ENCODE assay signal across 1 cellular context in the genomic region with DNA sequence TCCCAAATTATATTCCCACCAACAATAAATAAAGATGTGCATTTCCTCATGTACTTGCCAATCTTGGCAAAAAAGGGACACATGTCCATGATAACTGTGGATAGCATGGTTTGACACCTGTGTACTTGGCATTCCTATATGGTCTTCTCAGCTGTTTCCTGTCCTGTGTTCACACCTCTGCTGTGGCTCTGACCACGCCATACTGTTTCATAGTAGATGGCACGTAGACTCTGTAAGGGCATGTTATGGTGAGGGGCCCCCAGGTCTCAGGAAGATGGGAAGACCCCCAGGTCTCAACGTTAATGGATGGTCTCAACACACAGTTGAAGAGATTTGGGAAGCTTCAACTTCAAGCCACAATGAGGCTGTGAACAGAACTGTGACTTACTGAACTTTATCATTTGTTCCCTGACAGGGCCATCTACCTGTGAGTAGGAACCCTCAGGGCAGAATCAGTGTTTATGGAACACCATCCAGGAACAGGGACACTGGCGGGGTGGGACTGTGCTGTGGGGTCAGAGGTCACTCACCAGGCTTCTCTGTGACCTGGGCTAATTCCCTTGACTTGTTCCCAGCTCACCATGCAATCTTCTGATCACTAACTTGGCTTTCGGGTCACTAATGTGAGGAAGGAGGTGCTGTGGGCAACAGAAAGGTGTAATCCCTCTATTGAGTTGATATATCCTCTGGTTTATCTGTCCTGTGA.
TF ChIP-seq lines count a peak whose summit lies in the region.

No MANE protein-coding gene starts in this region.

TF ChIP-seq in SK-N-SH, 30 proteins besides CTCF, POLR2A, EP300 and RAD21:
- TF ChIP-seq RXRA (IDR thresholded peaks at IDR 0.05; ENCODE audit: borderline replicate concordance, low read depth) (no peak), TAF1 (IDR thresholded peaks at IDR 0.05; ENCODE audit: borderline replicate concordance, low read depth, low read length) (no peak), MEF2A (IDR thresholded peaks at IDR 0.05; ENCODE audit: borderline replicate concordance, low read depth) (no peak), NRF1 (IDR thresholded peaks at IDR 0.05; ENCODE audit: low read depth, low read length) (no peak), TCF12 (IDR thresholded peaks at IDR 0.05) (no peak), YY1 (IDR thresholded peaks at IDR 0.05; ENCODE audit: low read depth) (no peak), EZH2phosphoT487 (IDR thresholded peaks at IDR 0.05; ENCODE audit: borderline replicate concordance, low read depth) (no peak), CHD2 (IDR thresholded peaks at IDR 0.05; ENCODE audit: low read length, partially characterized antibody) (no peak), POLR2AphosphoS5 (IDR thresholded peaks at IDR 0.05; ENCODE audit: low read depth, low read length) (no peak), RCOR1 (IDR thresholded peaks at IDR 0.05; ENCODE audit: low read length) (no peak)
- TF ChIP-seq, protein P1, sequence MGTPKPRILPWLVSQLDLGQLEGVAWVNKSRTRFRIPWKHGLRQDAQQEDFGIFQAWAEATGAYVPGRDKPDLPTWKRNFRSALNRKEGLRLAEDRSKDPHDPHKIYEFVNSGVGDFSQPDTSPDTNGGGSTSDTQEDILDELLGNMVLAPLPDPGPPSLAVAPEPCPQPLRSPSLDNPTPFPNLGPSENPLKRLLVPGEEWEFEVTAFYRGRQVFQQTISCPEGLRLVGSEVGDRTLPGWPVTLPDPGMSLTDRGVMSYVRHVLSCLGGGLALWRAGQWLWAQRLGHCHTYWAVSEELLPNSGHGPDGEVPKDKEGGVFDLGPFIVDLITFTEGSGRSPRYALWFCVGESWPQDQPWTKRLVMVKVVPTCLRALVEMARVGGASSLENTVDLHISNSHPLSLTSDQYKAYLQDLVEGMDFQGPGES (IDR thresholded peaks at IDR 0.05; ENCODE audit: low read depth, low read length) = no peak
- TF ChIP-seq, protein P2, sequence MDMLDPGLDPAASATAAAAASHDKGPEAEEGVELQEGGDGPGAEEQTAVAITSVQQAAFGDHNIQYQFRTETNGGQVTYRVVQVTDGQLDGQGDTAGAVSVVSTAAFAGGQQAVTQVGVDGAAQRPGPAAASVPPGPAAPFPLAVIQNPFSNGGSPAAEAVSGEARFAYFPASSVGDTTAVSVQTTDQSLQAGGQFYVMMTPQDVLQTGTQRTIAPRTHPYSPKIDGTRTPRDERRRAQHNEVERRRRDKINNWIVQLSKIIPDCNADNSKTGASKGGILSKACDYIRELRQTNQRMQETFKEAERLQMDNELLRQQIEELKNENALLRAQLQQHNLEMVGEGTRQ (IDR thresholded peaks at IDR 0.05; ENCODE audit: borderline replicate concordance, low read depth, low read length) = no peak
- TF ChIP-seq, protein P3, sequence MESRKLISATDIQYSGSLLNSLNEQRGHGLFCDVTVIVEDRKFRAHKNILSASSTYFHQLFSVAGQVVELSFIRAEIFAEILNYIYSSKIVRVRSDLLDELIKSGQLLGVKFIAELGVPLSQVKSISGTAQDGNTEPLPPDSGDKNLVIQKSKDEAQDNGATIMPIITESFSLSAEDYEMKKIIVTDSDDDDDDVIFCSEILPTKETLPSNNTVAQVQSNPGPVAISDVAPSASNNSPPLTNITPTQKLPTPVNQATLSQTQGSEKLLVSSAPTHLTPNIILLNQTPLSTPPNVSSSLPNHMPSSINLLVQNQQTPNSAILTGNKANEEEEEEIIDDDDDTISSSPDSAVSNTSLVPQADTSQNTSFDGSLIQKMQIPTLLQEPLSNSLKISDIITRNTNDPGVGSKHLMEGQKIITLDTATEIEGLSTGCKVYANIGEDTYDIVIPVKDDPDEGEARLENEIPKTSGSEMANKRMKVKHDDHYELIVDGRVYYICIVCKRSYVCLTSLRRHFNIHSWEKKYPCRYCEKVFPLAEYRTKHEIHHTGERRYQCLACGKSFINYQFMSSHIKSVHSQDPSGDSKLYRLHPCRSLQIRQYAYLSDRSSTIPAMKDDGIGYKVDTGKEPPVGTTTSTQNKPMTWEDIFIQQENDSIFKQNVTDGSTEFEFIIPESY (IDR thresholded peaks at IDR 0.05; ENCODE audit: borderline replicate concordance, low read depth) = no peak
- TF ChIP-seq, protein P4, sequence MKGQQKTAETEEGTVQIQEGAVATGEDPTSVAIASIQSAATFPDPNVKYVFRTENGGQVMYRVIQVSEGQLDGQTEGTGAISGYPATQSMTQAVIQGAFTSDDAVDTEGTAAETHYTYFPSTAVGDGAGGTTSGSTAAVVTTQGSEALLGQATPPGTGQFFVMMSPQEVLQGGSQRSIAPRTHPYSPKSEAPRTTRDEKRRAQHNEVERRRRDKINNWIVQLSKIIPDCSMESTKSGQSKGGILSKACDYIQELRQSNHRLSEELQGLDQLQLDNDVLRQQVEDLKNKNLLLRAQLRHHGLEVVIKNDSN (IDR thresholded peaks at IDR 0.05; ENCODE audit: borderline replicate concordance, low read depth) = no peak
- TF ChIP-seq, protein P5, sequence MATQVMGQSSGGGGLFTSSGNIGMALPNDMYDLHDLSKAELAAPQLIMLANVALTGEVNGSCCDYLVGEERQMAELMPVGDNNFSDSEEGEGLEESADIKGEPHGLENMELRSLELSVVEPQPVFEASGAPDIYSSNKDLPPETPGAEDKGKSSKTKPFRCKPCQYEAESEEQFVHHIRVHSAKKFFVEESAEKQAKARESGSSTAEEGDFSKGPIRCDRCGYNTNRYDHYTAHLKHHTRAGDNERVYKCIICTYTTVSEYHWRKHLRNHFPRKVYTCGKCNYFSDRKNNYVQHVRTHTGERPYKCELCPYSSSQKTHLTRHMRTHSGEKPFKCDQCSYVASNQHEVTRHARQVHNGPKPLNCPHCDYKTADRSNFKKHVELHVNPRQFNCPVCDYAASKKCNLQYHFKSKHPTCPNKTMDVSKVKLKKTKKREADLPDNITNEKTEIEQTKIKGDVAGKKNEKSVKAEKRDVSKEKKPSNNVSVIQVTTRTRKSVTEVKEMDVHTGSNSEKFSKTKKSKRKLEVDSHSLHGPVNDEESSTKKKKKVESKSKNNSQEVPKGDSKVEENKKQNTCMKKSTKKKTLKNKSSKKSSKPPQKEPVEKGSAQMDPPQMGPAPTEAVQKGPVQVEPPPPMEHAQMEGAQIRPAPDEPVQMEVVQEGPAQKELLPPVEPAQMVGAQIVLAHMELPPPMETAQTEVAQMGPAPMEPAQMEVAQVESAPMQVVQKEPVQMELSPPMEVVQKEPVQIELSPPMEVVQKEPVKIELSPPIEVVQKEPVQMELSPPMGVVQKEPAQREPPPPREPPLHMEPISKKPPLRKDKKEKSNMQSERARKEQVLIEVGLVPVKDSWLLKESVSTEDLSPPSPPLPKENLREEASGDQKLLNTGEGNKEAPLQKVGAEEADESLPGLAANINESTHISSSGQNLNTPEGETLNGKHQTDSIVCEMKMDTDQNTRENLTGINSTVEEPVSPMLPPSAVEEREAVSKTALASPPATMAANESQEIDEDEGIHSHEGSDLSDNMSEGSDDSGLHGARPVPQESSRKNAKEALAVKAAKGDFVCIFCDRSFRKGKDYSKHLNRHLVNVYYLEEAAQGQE (IDR thresholded peaks at IDR 0.05; ENCODE audit: low read depth, low read length) = no peak
- TF ChIP-seq, protein P6, sequence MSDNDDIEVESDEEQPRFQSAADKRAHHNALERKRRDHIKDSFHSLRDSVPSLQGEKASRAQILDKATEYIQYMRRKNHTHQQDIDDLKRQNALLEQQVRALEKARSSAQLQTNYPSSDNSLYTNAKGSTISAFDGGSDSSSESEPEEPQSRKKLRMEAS (IDR thresholded peaks at IDR 0.05; ENCODE audit: low read depth) = no peak
